9 cellular contexts compared by ENCODE assay signal in genomic region chr3:16448691-16449090, GRCh38.
A peak's percentile ranks its signal among the peaks of the same experiment; 100 is the strongest.
DNase-seq lines count a peak whose midpoint lies in the region; ATAC-seq, FAIRE-seq and TF ChIP-seq lines count a peak whose summit lies in the region.
"Had no signal": no experiment of that assay in that cellular context is flagged by ENCODE, and none has a peak within 500 bp of the region (broad histone marks: within the 10 kb centered on the region; RNA-seq: fewer than 3 reads in every experiment).

No MANE protein-coding gene starts in this region.

- no peak overlapping the region for H3K27ac ChIP-seq in endothelial cell of umbilical vein (ENCODE audit: insufficient read depth, low read depth, low read length)
- peak overlapping the region; percentile 24 to 46 (median 40) for H3K27ac ChIP-seq in transverse colon
- peak overlapping the region in 3 of 8 donors; percentile 10 to 32 (median 18) for H3K27ac ChIP-seq in spleen

- no TSS peak for BruUV-seq in endothelial cell of umbilical vein (replicated peaks; lab: Mats Ljungman, UMichigan)

- H3K9ac ChIP-seq in endothelial cell of umbilical vein (replicated peaks; ENCODE audit: extremely low read depth, insufficient read depth, low read length), result no peak overlapping the region

- no peaks in the 10 kb centered on the region for H3K9me3 Mint-ChIP-seq in natural killer cell
- H3K9me3 Mint-ChIP-seq in endothelial cell (ENCODE audit: unreplicated experiment), result no peaks in the 10 kb centered on the region

- no peaks in the 10 kb centered on the region for H3K27me3 ChIP-seq in endothelial cell of umbilical vein (ENCODE audit: control insufficient read depth in 2 of 2, insufficient read depth in 2 of 2, low read length in 2 of 2)
- no peaks in the 10 kb centered on the region for H3K27me3 ChIP-seq in transverse colon
- no peaks in the 10 kb centered on the region for H3K27me3 ChIP-seq in spleen (replicated peaks in 1 of 7)

- dilution Hi-C loops in endothelial cell of umbilical vein (cut with MboI; ENCODE audit: extremely low pct_ligation_motif_present, low sequenced_read_pairs), result no loop called here

- H3K27ac Mint-ChIP-seq in natural killer cell (peak overlapping the region; percentile 51 to 63), endothelial cell (ENCODE audit: unreplicated experiment) (no peak overlapping the region)

- in situ Hi-C loops in transverse colon (cut with MboI; ENCODE audit: low pct_ligation_motif_present in 1 of 4, low pct_unique_long_range_greater_than_20kb in 1 of 4, low sequenced_read_pairs in 3 of 4), result no loop called here

- DNase-seq in GM19239 (ENCODE audit: insufficient read length, low spot score) (no peak), NCI-H226 (peak; percentile 92), endothelial cell of umbilical vein (ENCODE audit: low read depth, low spot score) (peak; percentile 59), natural killer cell (no peak), transverse colon (peak; percentile 54), NCI-H1694 treated with DMSO at 0.1 percent for 48 hours (lab: John Stamatoyannopoulos, UW) (no peak), spleen (no peak), endothelial cell (ENCODE audit: low spot score) (no peak)

- peaks cover 67 to 75% of the 10 kb centered on the region in 2 donors for H3K4me1 Mint-ChIP-seq in natural killer cell
- H3K4me1 Mint-ChIP-seq in endothelial cell (ENCODE audit: unreplicated experiment), result peaks cover 9% of the 10 kb centered on the region

- no peak overlapping the region for H2AFZ ChIP-seq in endothelial cell of umbilical vein (ENCODE audit: low read depth, low read length)

- no peak overlapping the region for H3K4me2 ChIP-seq in endothelial cell of umbilical vein (ENCODE audit: insufficient read depth, low read length)

- FAIRE-seq in GM19239 (lab: Jason Lieb, UNC), result peak; percentile 61
- FAIRE-seq in endothelial cell of umbilical vein (lab: Jason Lieb, UNC), result no peak

- POLR2A ChIA-PET in endothelial cell of umbilical vein (lab: Charles Lee), result no interaction called here

- H3K36me3 Mint-ChIP-seq in natural killer cell (no peaks in the 10 kb centered on the region), endothelial cell (ENCODE audit: low read depth, unreplicated experiment) (no peaks in the 10 kb centered on the region)

- no peak overlapping the region for H3K4me3 ChIP-seq in endothelial cell of umbilical vein (replicated peaks in 1 of 3; ENCODE audit: insufficient read depth in 1 of 3, low read depth in 1 of 3, low read length in 3 of 3)
- no peak overlapping the region for H3K4me3 ChIP-seq in transverse colon
- H3K4me3 ChIP-seq in spleen, result no peak overlapping the region
- H3K4me3 ChIP-seq: K562 had no signal

- CTCF ChIA-PET in endothelial cell of umbilical vein (lab: Charles Lee), result no interaction called here

- H3K4me1 ChIP-seq in endothelial cell of umbilical vein (ENCODE audit: control insufficient read depth, extremely low read depth, insufficient read depth, low read length) (no peaks in the 10 kb centered on the region), transverse colon (no peaks in the 10 kb centered on the region), spleen (peaks cover 0 to 34% (median 12%) of the 10 kb centered on the region in 6 donors)

- H3K4me3 Mint-ChIP-seq in natural killer cell (no peak overlapping the region), endothelial cell (ENCODE audit: unreplicated experiment) (no peak overlapping the region)

- no peak for TF ChIP-seq EP300 in transverse colon (IDR thresholded peaks at IDR 0.05; ENCODE audit: low read depth)

- no peaks in the 10 kb centered on the region for H3K27me3 Mint-ChIP-seq in natural killer cell (ENCODE audit: low read depth in 2 of 2)
- H3K27me3 Mint-ChIP-seq in endothelial cell (ENCODE audit: unreplicated experiment), result no peaks in the 10 kb centered on the region

- H3K9me1 ChIP-seq in endothelial cell of umbilical vein (replicated peaks; ENCODE audit: control insufficient read depth, extremely low read depth, insufficient read depth, low read length), result no peaks in the 10 kb centered on the region

- WGBS in transverse colon (ENCODE audit: low coverage in 1 of 2), 2 donors, result 45 to 53% methylated on average over 3 to 6 of the region's 6 CpGs
- 56 to 73% (median 68%) methylated on average over 6 of the region's 6 CpGs for WGBS in spleen, 5 donors

- no peak for ATAC-seq in natural killer cell
- ATAC-seq: K562 had no signal

- no peaks in the 10 kb centered on the region for H3K9me3 ChIP-seq in endothelial cell of umbilical vein (replicated peaks; ENCODE audit: control insufficient read depth, insufficient read depth, low read length)
- no peaks in the 10 kb centered on the region for H3K9me3 ChIP-seq in transverse colon
- no peaks in the 10 kb centered on the region for H3K9me3 ChIP-seq in spleen

- no peak for TF ChIP-seq CTCF in endothelial cell of umbilical vein (IDR thresholded peaks at IDR 0.05; ENCODE audit: extremely low read depth in 1 of 2, insufficient read depth in 1 of 2, low read depth in 1 of 2, low read length in 2 of 2)
- no peak for TF ChIP-seq CTCF in natural killer cell (IDR thresholded peaks at IDR 0.05)
- no peak for TF ChIP-seq CTCF in transverse colon (IDR thresholded peaks at IDR 0.05)
- no peak for TF ChIP-seq CTCF in spleen (IDR thresholded peaks at IDR 0.05 in 8 of 11, conservative IDR thresholded peaks at IDR 0.05 in 3 of 11)
- TF ChIP-seq CTCF in endothelial cell (IDR thresholded peaks at IDR 0.05; ENCODE audit: unreplicated experiment), result no peak

- H3K36me3 ChIP-seq in endothelial cell of umbilical vein (ENCODE audit: control insufficient read depth in 2 of 2, extremely low read depth in 1 of 2, insufficient read depth in 2 of 2, low read length in 2 of 2) (no peaks in the 10 kb centered on the region), transverse colon (no peaks in the 10 kb centered on the region), spleen (peaks cover 0 to 14% (median 0%) of the 10 kb centered on the region in 6 donors)

- H4K20me1 ChIP-seq in endothelial cell of umbilical vein (replicated peaks; ENCODE audit: control insufficient read depth, extremely low read depth, insufficient read depth, low read length), result no peaks in the 10 kb centered on the region

- no peak for TF ChIP-seq POLR2A in endothelial cell of umbilical vein (IDR thresholded peaks at IDR 0.05; ENCODE audit: low read depth, low read length)
- TF ChIP-seq POLR2A in transverse colon (IDR thresholded peaks at IDR 0.05), result no peak
- no peak for TF ChIP-seq POLR2A in spleen (IDR thresholded peaks at IDR 0.05)

- intact Hi-C loops in endothelial cell of umbilical vein (cut with micrococcal nuclease) (loop anchor here (2.0 kb wide), 1 partner anchor 28 kb away; no protein-coding TSS in a partner anchor), natural killer cell (cut with micrococcal nuclease) (no loop called here), transverse colon (cut with DNase I; ENCODE audit: low total_unique reads) (no loop called here), spleen (cut with DNase I; ENCODE audit: low total_unique reads) (no loop called here)

- H3K79me2 ChIP-seq in endothelial cell of umbilical vein (ENCODE audit: control insufficient read depth, insufficient read depth, low read length), result no peaks in the 10 kb centered on the region

TF ChIP-seq in endothelial cell of umbilical vein, 7 proteins besides CTCF, POLR2A, EP300 and RAD21:
- peak; percentile 45 for TF ChIP-seq FOS (IDR thresholded peaks at IDR 0.05; ENCODE audit: borderline replicate concordance, insufficient read depth, low read length)
- no peak for TF ChIP-seq JUN (IDR thresholded peaks at IDR 0.05; ENCODE audit: borderline replicate concordance, insufficient read depth, insufficient read length, low read depth)
- no peak for TF ChIP-seq MAX (IDR thresholded peaks at IDR 0.05; ENCODE audit: insufficient read depth, insufficient read length)
- TF ChIP-seq GATA2 (IDR thresholded peaks at IDR 0.05; ENCODE audit: insufficient read depth, insufficient read length, low read depth, low read length), result no peak
- TF ChIP-seq POLR2AphosphoS5 (IDR thresholded peaks at IDR 0.05; ENCODE audit: insufficient read depth, low read depth, low read length), result no peak
- no peak for TF ChIP-seq EZH2 (IDR thresholded peaks at IDR 0.05; ENCODE audit: borderline replicate concordance, low read depth, low read length, severe bottlenecking)

Comparison
In these comparisons a context has a peak if more than half of its experiments do, and no peak if none do; other contexts are left out.
1. DNase-seq: peak in NCI-H226 (single experiment), endothelial cell of umbilical vein (single experiment) and transverse colon (single experiment); none in GM19239 (single experiment), natural killer cell (single experiment), NCI-H1694 treated with DMSO at 0.1 percent for 48 hours (single experiment), spleen (single experiment) and endothelial cell (single experiment).